27 cellular contexts compared by ENCODE assay signal in genomic region chr13:110166598-110166997, GRCh38.
"Had no signal": no experiment of that assay in that cellular context is flagged by ENCODE, and none has a peak within 500 bp of the region (broad histone marks: within the 10 kb centered on the region; RNA-seq: fewer than 3 reads in every experiment).

No MANE protein-coding gene starts in this region.

- H3K9me3 ChIP-seq: adrenal gland, body of pancreas, breast epithelium had no signal

- H3K4me3 ChIP-seq: adrenal gland, body of pancreas, breast epithelium had no signal

- H3K27ac ChIP-seq: adrenal gland, body of pancreas, breast epithelium had no signal

- DNase-seq: activated CD4-positive, alpha-beta T cell treated with anti-CD3 and anti-CD28 coated beads for 36 hours; activated CD4-positive, alpha-beta T cell treated with anti-CD3 and anti-CD28 coated beads, Interleukin-2, amount 10 ng/mL, durations not matched to agents 7 days and 5 days; activated CD4-positive, alpha-beta T cell treated with anti-CD3 and anti-CD28 coated beads, Interleukin-2, amount 50 U/mL, for 48 hours; activated CD8-positive, alpha-beta T cell treated with anti-CD3 and anti-CD28 coated beads, Interleukin-2, amount 10 ng/mL, durations not matched to agents 7 days and 5 days; activated gamma-delta T cell treated with Interleukin-2 at 50 U/mL for 16 hours; activated naive CD4-positive, alpha-beta T cell treated with anti-CD3 and anti-CD28 coated beads for 36 hours; activated T-cell treated with anti-CD3 and anti-CD28 coated beads, Interleukin-2, amount 50 U/mL, for 24 hours; body of pancreas; Karpas-422; NCI-H1048; NCI-H1105 treated with DMSO at 0.1 percent for 48 hours; NCI-H1436; NCI-H1694; NCI-H1930; NCI-H2081 treated with DMSO at 0.1 percent for 48 hours; NCI-H2171; NCI-H510A; NCI-H526; NCI-H748 treated with DMSO at 0.1 percent for 48 hours; NK-92 treated with Interleukin-12 subunit alpha and Interleukin-12 subunit beta, amount 100 ng/mL, for 24 hours; Right ventricle myocardium superior had no signal

- H3K36me3 ChIP-seq: breast epithelium had no signal

- ATAC-seq: activated CD4-positive, alpha-beta T cell treated with anti-CD3 and anti-CD28 coated beads for 36 hours; activated CD4-positive, CD25-positive, alpha-beta regulatory T cell treated with anti-CD3 and anti-CD28 coated beads, Interleukin-2, amount 50 U/mL, for 24 hours; activated CD8-positive, alpha-beta T cell treated with anti-CD3 and anti-CD28 coated beads, Interleukin-2, amount 10 ng/mL, durations not matched to agents 7 days and 5 days; activated naive CD4-positive, alpha-beta T cell treated with anti-CD3 and anti-CD28 coated beads, Interleukin-2, amount 50 U/mL, for 72 hours; body of pancreas; WTC11 had no signal

- FAIRE-seq: astrocyte had no signal

- H3K27me3 ChIP-seq: adrenal gland, body of pancreas, breast epithelium had no signal

- H3K4me1 ChIP-seq: adrenal gland, body of pancreas, breast epithelium had no signal
